Comparison of ENCODE assay signal across 23 cellular contexts in genomic region chr16:55391760-55392375, GRCh38.
"Had no signal": no experiment of that assay in that cellular context is flagged by ENCODE, and none has a peak within 500 bp of the region (broad histone marks: within the 10 kb centered on the region; RNA-seq: fewer than 3 reads in every experiment).

No MANE protein-coding gene starts in this region.

- H3K4me1 ChIP-seq: body of pancreas, spleen, upper lobe of left lung had no signal

- H3K36me3 ChIP-seq: esophagus muscularis mucosa, sigmoid colon, spleen, upper lobe of left lung had no signal

- ATAC-seq: activated CD4-positive, CD25-positive, alpha-beta regulatory T cell treated with anti-CD3 and anti-CD28 coated beads, Interleukin-2, amount 50 U/mL, for 24 hours; activated naive CD8-positive, alpha-beta T cell treated with anti-CD3 and anti-CD28 coated beads, Interleukin-2, amount 50 U/mL, for 24 hours; activated T-cell treated with anti-CD3 and anti-CD28 coated beads, Interleukin-2, amount 50 U/mL, for 72 hours; body of pancreas; mucosa of descending colon; T-cell had no signal

- H3K9me3 ChIP-seq: body of pancreas, esophagus muscularis mucosa, mucosa of descending colon, sigmoid colon, spleen, upper lobe of left lung had no signal

- H3K27me3 ChIP-seq: body of pancreas, esophagus muscularis mucosa, sigmoid colon, upper lobe of left lung had no signal

- H3K27ac ChIP-seq: body of pancreas, esophagus muscularis mucosa, sigmoid colon, spleen, upper lobe of left lung, VCaP had no signal

- DNase-seq: activated CD4-positive, alpha-beta memory T cell treated with anti-CD3 and anti-CD28 coated beads, Interleukin-2, amount 10 ng/mL, durations not matched to agents 7 days and 5 days; activated CD4-positive, alpha-beta T cell treated with anti-CD3 and anti-CD28 coated beads, Interleukin-2, amount 10 ng/mL, durations not matched to agents 24 days and 14 days; activated effector memory CD4-positive, alpha-beta T cell treated with anti-CD3 and anti-CD28 coated beads, Interleukin-2, amount 50 U/mL, for 16 hours; activated naive CD4-positive, alpha-beta T cell treated with anti-CD3 and anti-CD28 coated beads, Interleukin-2, amount 50 U/mL, for 16 hours; activated naive CD8-positive, alpha-beta T cell treated with anti-CD3 and anti-CD28 coated beads, Interleukin-2, amount 50 U/mL, for 24 hours; activated T-cell treated with anti-CD3 and anti-CD28 coated beads, Interleukin-2, amount 50 U/mL, for 72 hours; body of pancreas; central memory CD4-positive, alpha-beta T cell; effector memory CD4-positive, alpha-beta T cell; kidney; mesenchymal stem cell; mucosa of descending colon; naive B cell; retina; sigmoid colon; spleen; stimulated activated CD4-positive, alpha-beta T cell treated with anti-CD3 and anti-CD28 coated beads, Interleukin-4, amount 100 ng/mL, for 1 hour; stimulated activated naive CD4-positive, alpha-beta T cell treated with Interleukin-2 at 50 U/mL for 16 hours; T-cell; upper lobe of left lung had no signal

- H3K4me3 ChIP-seq: body of pancreas, esophagus muscularis mucosa, mucosa of descending colon, sigmoid colon, spleen, upper lobe of left lung had no signal
